Comparison of ENCODE assay signal across 9 cellular contexts in genomic region chr1:154442006-154442740, GRCh38. TPM values are rescaled to one million over a fixed set of nuclear protein-coding genes. Genes with fewer than 3 reads are reported as not detected.
DNase-seq lines count a peak whose midpoint lies in the region; ATAC-seq and TF ChIP-seq lines count a peak whose summit lies in the region.
"Had no signal": no experiment of that assay in that cellular context is flagged by ENCODE, and none has a peak within 500 bp of the region (broad histone marks: within the 10 kb centered on the region; RNA-seq: fewer than 3 reads in every experiment).

No MANE protein-coding gene starts in this region.

- intact Hi-C loops in sciatic nerve (cut with DNase I), result no loop called here

- peak in 4 of 6 experiments; percentile 6 to 26 (median 20) for TF ChIP-seq CTCF in Peyer's patch (IDR thresholded peaks at IDR 0.05)
- peak; percentile 26 for TF ChIP-seq CTCF in fibroblast of villous mesenchyme (IDR thresholded peaks at IDR 0.05; ENCODE audit: insufficient read depth, low read depth, low read length)
- TF ChIP-seq CTCF in smooth muscle cell (IDR thresholded peaks at IDR 0.05; ENCODE audit: borderline replicate concordance, insufficient read depth, poor library complexity, severe bottlenecking), result peak; percentile 34

- peak overlapping the region; percentile 10 for H3K9ac ChIP-seq in smooth muscle cell (ENCODE audit: low read depth)

- H3K4me1 ChIP-seq in Peyer's patch, result peaks cover 0 to 15% (median 2%) of the 10 kb centered on the region in 4 donors
- peaks cover 5% of the 10 kb centered on the region for H3K4me1 ChIP-seq in smooth muscle cell (ENCODE audit: low read depth)

- no peaks in the 10 kb centered on the region for H3K9me3 ChIP-seq in Peyer's patch
- H3K9me3 ChIP-seq in smooth muscle cell (replicated peaks; ENCODE audit: low read depth), result no peaks in the 10 kb centered on the region

- 45% methylated on average over 13 of the region's 13 CpGs for WGBS in smooth muscle cell (ENCODE audit: low lambda C conversion rate)

- H3K36me3 ChIP-seq in Peyer's patch (peaks cover 0 to 49% (median 0%) of the 10 kb centered on the region in 3 donors), smooth muscle cell (ENCODE audit: low read depth) (no peaks in the 10 kb centered on the region)

- DNase-seq in DMS 273 (lab: John Stamatoyannopoulos, UW; ENCODE audit: unreplicated experiment) (peak; percentile 28), DMS 273 treated with DMSO at 0.1 percent for 48 hours (lab: John Stamatoyannopoulos, UW) (no peak), Peyer's patch (no peak), fibroblast of villous mesenchyme (ENCODE audit: low read depth) (peak; percentile 52), smooth muscle cell (lab: John Stamatoyannopoulos, UW; ENCODE audit: unreplicated experiment) (no peak), sciatic nerve (ENCODE audit: low spot score) (no peak)
- DNase-seq: immature natural killer cell had no signal

- H2AFZ ChIP-seq in smooth muscle cell (ENCODE audit: low read depth), result no peak overlapping the region

- peaks cover 12% of the 10 kb centered on the region for H3F3A ChIP-seq in smooth muscle cell (ENCODE audit: low read depth)

- H3K4me2 ChIP-seq in smooth muscle cell, result peak overlapping the region; percentile 44

- no peak for ATAC-seq in HG02870 (IDR thresholded peaks at IDR 0.05; ENCODE audit: unreplicated experiment)
- no peak for ATAC-seq in sciatic nerve
- ATAC-seq in GM18870 (IDR thresholded peaks at IDR 0.05; ENCODE audit: unreplicated experiment), result no peak

- H3K4me3 ChIP-seq in Peyer's patch (no peak overlapping the region), fibroblast of villous mesenchyme (ENCODE audit: low read depth, low read length) (no peak overlapping the region), smooth muscle cell (no peak overlapping the region)

- no peaks in the 10 kb centered on the region for H3K79me2 ChIP-seq in smooth muscle cell (ENCODE audit: low read depth)

- H3K27me3 ChIP-seq in Peyer's patch, result no peaks in the 10 kb centered on the region
- H3K27me3 ChIP-seq in smooth muscle cell (ENCODE audit: low read depth), result no peaks in the 10 kb centered on the region

- TF ChIP-seq POLR2A in Peyer's patch (IDR thresholded peaks at IDR 0.05), result no peak

- no peaks in the 10 kb centered on the region for H4K20me1 ChIP-seq in smooth muscle cell (ENCODE audit: low read depth)

- H3K27ac ChIP-seq in Peyer's patch, result peak overlapping the region in 1 of 4 donors; percentile 16
- peak overlapping the region; percentile 33 for H3K27ac ChIP-seq in smooth muscle cell (ENCODE audit: low read depth)

RNA-seq across cellular contexts. Expression of gene IL6R, which starts 37.0 kb away (rescaled TPM):
- total RNA-seq in Peyer's patch, result 100 to 1,000 TPM in 2 of 4 donors, 10 to 100 TPM in 2; 56.1 to 140 (median 100) TPM
- total RNA-seq in fibroblast of villous mesenchyme, result 11.6 and 30.2 TPM in 2 replicates
- 1.3 and 1.8 TPM in 2 replicates for total RNA-seq in smooth muscle cell
- polyA plus RNA-seq in smooth muscle cell, result 1.9 TPM in 2 replicates
- total RNA-seq in sciatic nerve, result 26.6 TPM

RNA-seq across cellular contexts. Expression of gene TDRD10, which starts 59.8 kb away (rescaled TPM):
- 1 to 10 TPM in 2 of 4 donors, under 1 TPM in 1, not detected in 1; 0.53 to 3.5 (median 1.6) TPM for total RNA-seq in Peyer's patch
- total RNA-seq in fibroblast of villous mesenchyme, result not detected in 2 replicates
- total RNA-seq in smooth muscle cell, result 0.13 TPM in 1 of 2 replicates, not detected in the other
- polyA plus RNA-seq in smooth muscle cell, result 0.11 TPM in 1 of 2 replicates, not detected in the other
- total RNA-seq in sciatic nerve, result 11.7 TPM
- polyA plus RNA-seq: immature natural killer cell had no signal

Comparison
In these comparisons a context has a peak if more than half of its experiments do, and no peak if none do; other contexts are left out.
1. DNase-seq: peak in DMS 273 (single experiment) and fibroblast of villous mesenchyme (single experiment); none in DMS 273 treated with DMSO at 0.1 percent for 48 hours (single experiment), Peyer's patch (0 of 3), smooth muscle cell (single experiment) and sciatic nerve (single experiment).
2. Peak in every context shown above with its lines, with median percentiles within 50 percentile points of each other: CTCF ChIP-seq.